Comparison of ENCODE assay signal across 8 cellular contexts in genomic region chrX:70422886-70423336, GRCh38. TPM values are rescaled to one million over a fixed set of nuclear protein-coding genes. Genes with fewer than 3 reads are reported as not detected.
DNase-seq lines count a peak whose midpoint lies in the region; ATAC-seq and TF ChIP-seq lines count a peak whose summit lies in the region.

A gene with protein sequence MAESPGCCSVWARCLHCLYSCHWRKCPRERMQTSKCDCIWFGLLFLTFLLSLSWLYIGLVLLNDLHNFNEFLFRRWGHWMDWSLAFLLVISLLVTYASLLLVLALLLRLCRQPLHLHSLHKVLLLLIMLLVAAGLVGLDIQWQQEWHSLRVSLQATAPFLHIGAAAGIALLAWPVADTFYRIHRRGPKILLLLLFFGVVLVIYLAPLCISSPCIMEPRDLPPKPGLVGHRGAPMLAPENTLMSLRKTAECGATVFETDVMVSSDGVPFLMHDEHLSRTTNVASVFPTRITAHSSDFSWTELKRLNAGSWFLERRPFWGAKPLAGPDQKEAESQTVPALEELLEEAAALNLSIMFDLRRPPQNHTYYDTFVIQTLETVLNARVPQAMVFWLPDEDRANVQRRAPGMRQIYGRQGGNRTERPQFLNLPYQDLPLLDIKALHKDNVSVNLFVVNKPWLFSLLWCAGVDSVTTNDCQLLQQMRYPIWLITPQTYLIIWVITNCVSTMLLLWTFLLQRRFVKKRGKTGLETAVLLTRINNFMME (plus strand): TSS chrX:70423314. CDS start chrX:70424985, 1,671 bp downstream.

- no peaks in the 10 kb centered on the region for H3K36me3 ChIP-seq in MM.1S (replicated peaks; ENCODE audit: insufficient read depth, low read length)

- no peak within 1 kb of the TSS for H3K4me3 ChIP-seq in MM.1S (ENCODE audit: low read length)

- H3K9me2 ChIP-seq in MM.1S (replicated peaks; ENCODE audit: insufficient read depth, low read length), result no peaks in the 10 kb centered on the region

- ATAC-seq in HG03565 (IDR thresholded peaks at IDR 0.05; ENCODE audit: unreplicated experiment) (no peak), HG02798 (IDR thresholded peaks at IDR 0.05; ENCODE audit: poor library complexity, unreplicated experiment) (no peak)

- H3K9me3 ChIP-seq in MM.1S (replicated peaks; ENCODE audit: insufficient read depth, low read length), result no peaks in the 10 kb centered on the region

- H4K20me1 ChIP-seq in MM.1S (ENCODE audit: insufficient read depth, low read length), result no peaks in the 10 kb centered on the region

- no peaks in the 10 kb centered on the region for H3K79me2 ChIP-seq in MM.1S (ENCODE audit: low read length)

- DNase-seq in Caki2 (ENCODE audit: low read depth) (peak; percentile 20), MM.1S (no peak), anterior cingulate cortex (lab: John Stamatoyannopoulos, UW) (peak in 30 of 58 donors; percentile 1 to 62 (median 34)), left kidney (ENCODE audit: low read depth, low spot score) (peak; percentile 91), SW 1271 (lab: John Stamatoyannopoulos, UW) (no peak), SIG-M5 treated with dmso at 0.1 percent for 504 hours (lab: John Stamatoyannopoulos, UW; ENCODE audit: unreplicated experiment) (no peak)

- H3K4me1 ChIP-seq in MM.1S (ENCODE audit: low read length), result no peaks in the 10 kb centered on the region

- no peak within 1 kb of the TSS for H3K9ac ChIP-seq in MM.1S (ENCODE audit: low read length)

- no peak within 1 kb of the TSS for H2AFZ ChIP-seq in MM.1S (ENCODE audit: low read length)

- H3K27ac ChIP-seq in MM.1S (ENCODE audit: low read length), result no peak within 1 kb of the TSS

- no peak within 1 kb of the TSS for H3K4me2 ChIP-seq in MM.1S (ENCODE audit: low read depth, low read length)

- no peaks in the 10 kb centered on the region for H3K27me3 ChIP-seq in MM.1S (replicated peaks; ENCODE audit: insufficient read depth, low read length)

- in situ Hi-C loops in Caki2 (cut with HindIII; ENCODE audit: low pct_unique_long_range_greater_than_20kb, low sequenced_read_pairs), result no loop called here

- H3F3A ChIP-seq in MM.1S (ENCODE audit: insufficient read depth, low read length), result no peaks in the 10 kb centered on the region

- peak; percentile 27; the same call in 1 of the 2 replicates for TF ChIP-seq CTCF in MM.1S (IDR thresholded peaks at IDR 0.05; ENCODE audit: low read length)

RNA-seq across cellular contexts. Expression of the gene that starts here (rescaled TPM):
- not detected in 2 replicates for total RNA-seq in Caki2 (2014; rRNA removed; shearing (Covaris generic); ENCODE audit: low replicate concordance)

Comparison
In these comparisons a context has a peak if more than half of its experiments do, and no peak if none do; other contexts are left out.
1. Peak in DNase-seq in Caki2; RNA of the gene not detected or under 1 TPM.
2. DNase-seq: peak in anterior cingulate cortex (30 of 58) and left kidney (single experiment); none in MM.1S (single experiment), SW 1271 (0 of 2) and SIG-M5 treated with dmso at 0.1 percent for 504 hours (single experiment).